ENCODE assay signal across 14 cellular contexts in the genomic region with DNA sequence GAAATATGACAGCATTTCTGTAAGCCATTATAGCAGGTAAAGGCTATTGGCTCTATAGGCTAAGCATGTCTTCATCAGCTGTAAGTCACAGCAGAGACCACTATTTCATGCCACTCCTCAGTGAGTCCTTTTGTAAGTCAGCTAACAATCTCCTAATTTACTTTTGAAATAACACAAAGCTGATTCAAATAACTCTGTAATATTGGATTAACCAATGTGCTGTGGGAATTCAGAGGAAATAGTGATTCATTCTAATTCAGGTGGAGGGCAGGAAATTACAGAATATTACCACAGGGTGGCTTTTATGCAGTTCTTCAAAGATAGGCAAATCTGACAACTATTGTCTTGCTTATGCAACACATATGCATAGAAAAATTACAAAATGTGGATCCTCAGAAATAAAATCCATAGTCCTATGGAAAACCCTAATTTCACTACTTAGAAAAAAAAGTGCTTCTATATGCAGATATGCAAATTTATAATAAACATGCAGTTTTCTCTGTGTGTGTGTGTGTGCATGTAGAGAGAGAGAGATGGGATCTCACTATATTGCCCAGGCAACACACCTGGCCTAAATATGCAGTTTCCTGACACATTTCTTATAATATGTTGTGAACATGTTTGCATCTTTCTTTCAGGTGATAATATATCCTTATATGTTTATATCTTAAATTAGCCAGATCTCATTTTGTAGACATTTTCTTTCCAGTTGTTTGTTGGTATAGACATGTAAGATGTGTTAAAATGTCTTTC. TPM values are rescaled to one million over a fixed set of nuclear protein-coding genes. Genes with fewer than 3 reads are reported as not detected.
DNase-seq lines count a peak whose midpoint lies in the region; ATAC-seq, FAIRE-seq and TF ChIP-seq lines count a peak whose summit lies in the region.
"Had no signal": no experiment of that assay in that cellular context is flagged by ENCODE, and none has a peak within 500 bp of the region (broad histone marks: within the 10 kb centered on the region; RNA-seq: fewer than 3 reads in every experiment).

No MANE protein-coding gene starts in this region.

- H3K36me3 ChIP-seq in breast epithelium (no peaks in the 10 kb centered on the region), PC-3 (ENCODE audit: low read depth, low read length) (no peaks in the 10 kb centered on the region), endothelial cell of umbilical vein (ENCODE audit: control insufficient read depth in 2 of 2, extremely low read depth in 1 of 2, insufficient read depth in 2 of 2, low read length in 2 of 2) (no peaks in the 10 kb centered on the region)

- H3K4me2 ChIP-seq in PC-3 (ENCODE audit: low read length) (no peak overlapping the region), endothelial cell of umbilical vein (ENCODE audit: insufficient read depth, low read length) (peak overlapping the region; percentile 12)

- no peaks in the 10 kb centered on the region for H3K9me1 ChIP-seq in endothelial cell of umbilical vein (replicated peaks; ENCODE audit: control insufficient read depth, extremely low read depth, insufficient read depth, low read length)

- H3K27ac Mint-ChIP-seq in MCF 10A (ENCODE audit: low read depth, unreplicated experiment) = no peak overlapping the region
- H3K27ac Mint-ChIP-seq: activated B cell treated with CpG ODN at 0.5 μM for 24 hours, HFFc6 had no signal

- no peaks in the 10 kb centered on the region for H3K9me3 ChIP-seq in breast epithelium
- no peaks in the 10 kb centered on the region for H3K9me3 ChIP-seq in PC-3 (ENCODE audit: low read length)
- no peaks in the 10 kb centered on the region for H3K9me3 ChIP-seq in endothelial cell of umbilical vein (replicated peaks; ENCODE audit: control insufficient read depth, insufficient read depth, low read length)

- peak; percentile 30 for TF ChIP-seq CTCF in MCF 10A (IDR thresholded peaks at IDR 0.05; ENCODE audit: unreplicated experiment)
- TF ChIP-seq CTCF in breast epithelium (IDR thresholded peaks at IDR 0.05) = no peak
- peak; percentile 43 for TF ChIP-seq CTCF in PC-3 (conservative IDR thresholded peaks at IDR 0.05; ENCODE audit: low read depth, low read length)
- peak in 1 of 2 donors; percentile 11 for TF ChIP-seq CTCF in endothelial cell of umbilical vein (IDR thresholded peaks at IDR 0.05; ENCODE audit: extremely low read depth in 1 of 2, insufficient read depth in 1 of 2, low read depth in 1 of 2, low read length in 2 of 2)

- peak; percentile 42; the same call in 1 of the 2 replicates for ATAC-seq in PC-3
- no peak for ATAC-seq in GM21576 (IDR thresholded peaks at IDR 0.05; ENCODE audit: unreplicated experiment)

- dilution Hi-C loops in endothelial cell of umbilical vein (cut with MboI; ENCODE audit: extremely low pct_ligation_motif_present, low sequenced_read_pairs) = no loop called here

- intact Hi-C loops in MCF 10A (cut with micrococcal nuclease) (no loop called here), breast epithelium (cut with DNase I; ENCODE audit: low total_unique reads) (no loop called here), PC-3 (cut with micrococcal nuclease) (no loop called here), endothelial cell of umbilical vein (cut with micrococcal nuclease) (loop anchor here (2.0 kb wide), 1 partner anchor 32 kb away; the partner anchor contains the start of gene HEBP2)

- BruUV-seq in MCF 10A (replicated peaks; lab: Mats Ljungman, UMichigan) (no TSS peak), PC-3 (replicated peaks; lab: Mats Ljungman, UMichigan) (no TSS peak), endothelial cell of umbilical vein (replicated peaks; lab: Mats Ljungman, UMichigan) (no TSS peak)

- POLR2A ChIA-PET in MCF 10A (lab: Yijun Ruan, JAX) = interaction anchor here (1.0 kb wide), 2 partner anchors 31 to 38 kb away, joined by 3 to 4 read pairs; partner anchors contain the start of gene HEBP2
- POLR2A ChIA-PET in PC-3 (lab: Charles Lee; ENCODE audit: unreplicated experiment) = no interaction called here
- POLR2A ChIA-PET in endothelial cell of umbilical vein (lab: Charles Lee) = interaction anchor here (0.7 kb wide), 1 partner anchor 56 kb away, joined by 3 read pairs; no protein-coding TSS in a partner anchor

- no peaks in the 10 kb centered on the region for H3K9me2 ChIP-seq in PC-3 (replicated peaks; ENCODE audit: low read length)

- H3K27me3 ChIP-seq in breast epithelium (no peaks in the 10 kb centered on the region), PC-3 (ENCODE audit: low read length) (no peaks in the 10 kb centered on the region), endothelial cell of umbilical vein (ENCODE audit: control insufficient read depth in 2 of 2, insufficient read depth in 2 of 2, low read length in 2 of 2) (no peaks in the 10 kb centered on the region)

- no peak overlapping the region for H3K4me3 ChIP-seq in breast epithelium
- H3K4me3 ChIP-seq in PC-3 (ENCODE audit: low read length) = no peak overlapping the region
- H3K4me3 ChIP-seq in endothelial cell of umbilical vein (replicated peaks in 1 of 3; ENCODE audit: insufficient read depth in 1 of 3, low read depth in 1 of 3, low read length in 3 of 3) = no peak overlapping the region

- peak; percentile 51 for DNase-seq in MCF 10A (ENCODE audit: unreplicated experiment)
- no peak for DNase-seq in breast epithelium (ENCODE audit: low spot score in 2 of 2)
- peak; percentile 54 for DNase-seq in PC-3
- DNase-seq in endothelial cell of umbilical vein (ENCODE audit: low read depth, low spot score) = peak; percentile 79
- no peak for DNase-seq in NCI-H1105 (lab: John Stamatoyannopoulos, UW)
- DNase-seq in SIG-M5 treated with dmso at 0.1 percent for 504 hours (lab: John Stamatoyannopoulos, UW; ENCODE audit: unreplicated experiment) = no peak
- no peak for DNase-seq in NCI-H1092 (lab: John Stamatoyannopoulos, UW)
- DNase-seq: activated B cell treated with CpG ODN at 0.5 μM for 24 hours, activated gamma-delta T cell, C1 segment of cervical spinal cord, HFFc6, NCI-H1417 treated with DMSO at 0.1 percent for 48 hours had no signal

- H3K27me3 Mint-ChIP-seq in MCF 10A (ENCODE audit: insufficient read depth, unreplicated experiment) = no peaks in the 10 kb centered on the region
- H3K27me3 Mint-ChIP-seq: activated B cell treated with CpG ODN at 0.5 μM for 24 hours had no signal

- no peak for FAIRE-seq in endothelial cell of umbilical vein (lab: Jason Lieb, UNC)

- H3K27ac ChIP-seq in breast epithelium = no peak overlapping the region
- no peak overlapping the region for H3K27ac ChIP-seq in PC-3 (ENCODE audit: low read length)
- peak overlapping the region; percentile 35 for H3K27ac ChIP-seq in endothelial cell of umbilical vein (ENCODE audit: insufficient read depth, low read depth, low read length)

- no peaks in the 10 kb centered on the region for H3K36me3 Mint-ChIP-seq in MCF 10A (ENCODE audit: insufficient read depth, unreplicated experiment)

- no peak for TF ChIP-seq POLR2A in breast epithelium (IDR thresholded peaks at IDR 0.05)
- TF ChIP-seq POLR2A in endothelial cell of umbilical vein (IDR thresholded peaks at IDR 0.05; ENCODE audit: low read depth, low read length) = no peak

- H3F3A ChIP-seq in PC-3 (ENCODE audit: low read length, unreplicated experiment) = no peaks in the 10 kb centered on the region

- H2AFZ ChIP-seq in PC-3 (ENCODE audit: low read length) (no peak overlapping the region), endothelial cell of umbilical vein (ENCODE audit: low read depth, low read length) (no peak overlapping the region)

- CTCF ChIA-PET in MCF 10A (lab: Yijun Ruan, JAX) (interaction anchor here (1.2 to 1.3 kb wide), 2 partner anchors 22 to 86 kb away, joined by 4 read pairs; no protein-coding TSS in a partner anchor), PC-3 (lab: Charles Lee) (no interaction called here), endothelial cell of umbilical vein (lab: Charles Lee) (interaction anchor here (0.6 to 1.8 kb wide), 10 partner anchors 8 to 257 kb away, joined by 3 to 9 read pairs (median 4); partner anchors contain the start of genes ARFGEF3 and HEBP2)

- H3K9me3 Mint-ChIP-seq in MCF 10A (ENCODE audit: unreplicated experiment) = no peaks in the 10 kb centered on the region
- H3K9me3 Mint-ChIP-seq: activated B cell treated with CpG ODN at 0.5 μM for 24 hours, HFFc6 had no signal

- H3K9ac ChIP-seq in PC-3 (ENCODE audit: low read length) (no peak overlapping the region), endothelial cell of umbilical vein (replicated peaks; ENCODE audit: extremely low read depth, insufficient read depth, low read length) (no peak overlapping the region)

- no peaks in the 10 kb centered on the region for H3K4me1 ChIP-seq in breast epithelium
- H3K4me1 ChIP-seq in PC-3 (ENCODE audit: insufficient read depth, low read length) = peaks cover 13% of the 10 kb centered on the region
- peaks cover 23% of the 10 kb centered on the region for H3K4me1 ChIP-seq in endothelial cell of umbilical vein (ENCODE audit: control insufficient read depth, extremely low read depth, insufficient read depth, low read length)

- H3K4me1 Mint-ChIP-seq in MCF 10A (ENCODE audit: insufficient read depth, unreplicated experiment) = no peaks in the 10 kb centered on the region
- H3K4me1 Mint-ChIP-seq: activated B cell treated with CpG ODN at 0.5 μM for 24 hours had no signal

- H3K79me2 ChIP-seq in PC-3 (ENCODE audit: low read length) (no peaks in the 10 kb centered on the region), endothelial cell of umbilical vein (ENCODE audit: control insufficient read depth, insufficient read depth, low read length) (no peaks in the 10 kb centered on the region)

- H4K20me1 ChIP-seq in PC-3 (ENCODE audit: low read length) (no peaks in the 10 kb centered on the region), endothelial cell of umbilical vein (replicated peaks; ENCODE audit: control insufficient read depth, extremely low read depth, insufficient read depth, low read length) (no peaks in the 10 kb centered on the region)

- H3K4me3 Mint-ChIP-seq in MCF 10A (ENCODE audit: unreplicated experiment) = no peak overlapping the region
- H3K4me3 Mint-ChIP-seq: activated B cell treated with CpG ODN at 0.5 μM for 24 hours, HFFc6 had no signal

RNA-seq across cellular contexts. Expression of gene SMIM28, which starts 4.8 kb away (rescaled TPM):
- total RNA-seq in MCF 10A (2022) = not detected in 2 replicates
- total RNA-seq in breast epithelium = not detected
- not detected in 2 replicates for total RNA-seq in PC-3 (2014; rRNA removed)
- total RNA-seq in endothelial cell of umbilical vein = not detected in 2 replicates
- not detected in 2 replicates for polyA plus RNA-seq in endothelial cell of umbilical vein
- not detected in 2 replicates for polyA plus RNA-seq in endothelial cell of umbilical vein (2011; cell fraction: cytosol; rRNA removed)
- polyA plus RNA-seq in endothelial cell of umbilical vein (2011; cell fraction: nucleus; rRNA removed) = not detected in 2 replicates
- polyA plus RNA-seq in endothelial cell of umbilical vein (2012) = not detected in 2 replicates
- not detected in 2 replicates for polyA minus RNA-seq in endothelial cell of umbilical vein
- not detected for polyA minus RNA-seq in endothelial cell of umbilical vein (2011; cell fraction: cytosol; rRNA and poly(A)+ RNA removed)
- not detected in 2 replicates for polyA minus RNA-seq in endothelial cell of umbilical vein (2011; cell fraction: nucleus; rRNA and poly(A)+ RNA removed)
- total RNA-seq: activated B cell treated with CpG ODN at 0.5 μM for 24 hours, HFFc6, myocyte had no signal

RNA-seq across cellular contexts. Expression of gene HEBP2, which starts 31.1 kb away (rescaled TPM):
- total RNA-seq in MCF 10A (2022) (71.2 and 89.7 TPM in 2 replicates), breast epithelium (100 to 1,000 TPM in 1 of 3 donors, 10 to 100 TPM in 2; 66.2 to 321 (median 72.6) TPM), PC-3 (2014; rRNA removed) (58.9 and 74.6 TPM in 2 replicates), endothelial cell of umbilical vein (75.3 and 81.2 TPM in 2 replicates)
- polyA plus RNA-seq in endothelial cell of umbilical vein = 22.5 and 22.6 TPM in 2 replicates
- polyA plus RNA-seq in endothelial cell of umbilical vein (2011; cell fraction: cytosol; rRNA removed) = 10.6 and 12.2 TPM in 2 replicates
- 6.7 and 10.0 TPM in 2 replicates for polyA plus RNA-seq in endothelial cell of umbilical vein (2011; cell fraction: nucleus; rRNA removed)
- polyA plus RNA-seq in endothelial cell of umbilical vein (2012) = 58.9 and 90.7 TPM in 2 replicates
- 2.9 and 4.2 TPM in 2 replicates for polyA minus RNA-seq in endothelial cell of umbilical vein
- polyA minus RNA-seq in endothelial cell of umbilical vein (2011; cell fraction: cytosol; rRNA and poly(A)+ RNA removed) = 0.72 TPM
- 1.9 and 2.3 TPM in 2 replicates for polyA minus RNA-seq in endothelial cell of umbilical vein (2011; cell fraction: nucleus; rRNA and poly(A)+ RNA removed)

Comparison
In these comparisons a context has a peak if more than half of its experiments do, and no peak if none do; other contexts are left out.
1. DNase-seq: peak in MCF 10A (single experiment), PC-3 (single experiment) and endothelial cell of umbilical vein (single experiment); none in breast epithelium (0 of 2), NCI-H1105 (single experiment), SIG-M5 treated with dmso at 0.1 percent for 504 hours (single experiment) and NCI-H1092 (single experiment).
2. CTCF ChIP-seq: peak in MCF 10A (single experiment) and PC-3 (single experiment); none in breast epithelium (0 of 3).